1 cellular context compared by ENCODE assay signal in the genomic region with DNA sequence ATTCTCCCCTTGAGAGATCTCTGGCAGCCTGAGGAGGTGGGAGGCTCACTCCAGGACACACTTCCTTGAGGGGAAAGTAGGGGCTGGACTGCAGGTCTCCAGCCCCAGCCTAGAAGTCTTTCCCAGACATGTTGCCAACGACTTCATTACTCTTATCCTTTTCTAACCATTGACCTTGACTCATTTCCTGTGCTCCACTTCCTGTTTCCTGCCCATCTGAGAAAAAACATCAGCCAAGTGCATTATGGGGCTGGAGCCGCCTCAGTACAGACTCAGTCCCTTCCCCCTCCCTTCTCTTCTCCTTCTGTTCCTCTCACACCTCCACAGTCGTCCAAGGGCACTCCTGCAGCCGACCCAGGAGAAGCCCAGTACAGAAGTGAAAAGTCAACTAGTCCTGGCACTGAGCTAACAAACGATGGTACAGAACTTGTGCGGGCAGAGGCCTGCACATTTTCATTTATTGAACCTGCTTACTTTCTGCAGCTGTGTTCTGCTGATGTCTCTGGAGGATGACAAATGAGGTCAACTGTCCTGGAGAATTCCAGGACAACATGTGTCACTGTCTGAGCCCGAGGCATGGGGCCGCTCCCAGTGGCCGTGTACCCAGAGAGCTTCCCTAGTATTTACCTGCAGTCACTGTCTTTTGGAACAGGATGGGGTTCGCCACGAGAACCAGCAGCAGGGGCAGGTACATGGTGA.
TF ChIP-seq lines count a peak whose summit lies in the region.

No MANE protein-coding gene starts in this region.

TF ChIP-seq in IMR-90, 13 proteins besides CTCF, POLR2A, EP300 and RAD21 (continued from another document):
- no peak for TF ChIP-seq CHD1 (IDR thresholded peaks at IDR 0.05; ENCODE audit: low read depth, low read length)
